In genomic region chr19:9538183-9539058, GRCh38 we compare ENCODE assay signal across 8 cellular contexts. TPM values are rescaled to one million over a fixed set of nuclear protein-coding genes. Genes with fewer than 3 reads are reported as not detected.
DNase-seq lines count a peak whose midpoint lies in the region; ATAC-seq and TF ChIP-seq lines count a peak whose summit lies in the region.

TSS of gene ZNF426 (minus strand) at chr19:9538645. CDS start at chr19:9536232, 2,413 bp downstream.

- DNase-seq in GM12864 (ENCODE audit: low read depth) (peak; percentile 56), NCI-H524 (lab: John Stamatoyannopoulos, UW) (peak; percentile 69 to 83), dedifferentiated amniotic fluid mesenchymal stem cell (ENCODE audit: extremely low spot score) (peak; percentile 94), left colon (peak; percentile 87 to 90)
- DNase-seq in activated CD4-positive, alpha-beta T cell treated with anti-CD3 and anti-CD28 coated beads, Interleukin-2, amount 50 U/mL, for 1 hour = peak; percentile 88
- peak; percentile 72 to 83 (median 76) for DNase-seq in stimulated activated CD4-positive, alpha-beta T cell treated with anti-CD3 and anti-CD28 coated beads, Interleukin-1b, Interleukin-23, amount 100 ng/mL, for 24 hours (ENCODE audit: low read depth in 4 of 4, low spot score in 1 of 4)

- no peak for TF ChIP-seq CTCF in GM12864 (IDR thresholded peaks at IDR 0.05; ENCODE audit: low read depth, low read length, missing control alignments)

- ATAC-seq in HG03097 (IDR thresholded peaks at IDR 0.05; ENCODE audit: low FRiP score, unreplicated experiment) (peak; percentile 76), left colon (peak; percentile 97), HG03571 (IDR thresholded peaks at IDR 0.05; ENCODE audit: unreplicated experiment) (no peak)

- intact Hi-C loops in left colon (cut with DNase I, micrococcal nuclease) = no loop called here

- peak within 1 kb of the TSS; percentile 88 for H3K4me3 ChIP-seq in GM12864 (ENCODE audit: low read depth, low read length)

RNA-seq across cellular contexts. Expression of gene ZNF426, which starts in this region (rescaled TPM):
- total RNA-seq in left colon = 10 to 100 TPM; 10.2 to 10.3 TPM
